ENCODE assay signal across 1 cellular context in the genomic region with DNA sequence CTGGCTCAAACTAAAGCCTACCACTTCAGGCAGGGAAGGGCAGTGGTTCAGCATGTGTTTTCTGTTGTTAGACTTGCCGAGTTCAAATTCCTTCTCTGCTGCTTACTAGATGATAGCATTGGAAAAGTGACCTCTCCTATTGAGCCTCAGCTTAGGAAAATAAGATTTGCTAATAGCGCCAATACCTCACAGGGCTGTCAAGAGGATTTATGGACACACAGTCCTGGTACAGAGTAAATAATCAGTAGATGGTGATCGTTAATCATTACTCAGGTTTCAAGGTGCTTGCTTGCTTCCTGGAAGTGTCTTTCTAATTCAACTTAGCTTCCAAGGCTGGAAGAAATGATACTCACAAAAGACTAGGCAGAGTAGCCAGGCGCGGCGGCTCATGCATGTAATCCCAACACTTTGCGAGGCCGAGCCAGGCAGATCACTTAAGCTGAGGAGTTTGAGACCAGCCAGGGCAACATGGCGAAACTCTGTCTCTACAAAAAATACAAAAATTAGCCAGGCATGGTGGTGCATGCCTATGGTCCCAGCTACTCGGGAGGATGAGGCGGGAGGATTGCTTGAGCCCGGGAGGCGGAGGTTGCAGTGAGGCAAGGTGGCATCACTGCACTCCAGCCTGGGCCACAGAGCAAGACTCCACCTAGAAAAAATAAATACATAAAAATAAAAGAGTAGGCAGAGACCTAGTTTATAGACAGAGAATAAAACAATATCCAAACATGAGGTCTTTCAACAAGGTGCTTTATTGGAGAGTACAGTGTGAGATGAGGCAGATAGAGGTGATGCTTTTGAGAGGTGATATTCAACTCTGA.
TF ChIP-seq lines count a peak whose summit lies in the region.

No MANE protein-coding gene starts in this region.

TF ChIP-seq in HepG2, 621 proteins besides CTCF, POLR2A, EP300 and RAD21 (continued from another document and continues in another):
- 0 out of 2 replicates have a peak, but pooled peaks have one; percentile 31 for TF ChIP-seq ZNF264 (CRISPR knock-in tag; IDR thresholded peaks at IDR 0.05)
- TF ChIP-seq IRF2 (CRISPR knock-in tag; IDR thresholded peaks at IDR 0.05): peak; percentile 34; the same call in 1 of the 2 replicates
- peak; percentile 69; the same call in 1 of the 2 replicates for TF ChIP-seq MIXL1 (CRISPR knock-in tag; IDR thresholded peaks at IDR 0.05)
- no peak for TF ChIP-seq MAFG (CRISPR knock-in tag; IDR thresholded peaks at IDR 0.05)
- no peak for TF ChIP-seq MBNL3 (CRISPR knock-in tag; conservative IDR thresholded peaks at IDR 0.05)
- peak; percentile 98 for TF ChIP-seq MEIS2 (CRISPR knock-in tag; IDR thresholded peaks at IDR 0.05)
- TF ChIP-seq ZMYM3 (CRISPR knock-in tag; IDR thresholded peaks at IDR 0.05): no peak; the same call in 1 of the 2 replicates
- TF ChIP-seq, protein P1, sequence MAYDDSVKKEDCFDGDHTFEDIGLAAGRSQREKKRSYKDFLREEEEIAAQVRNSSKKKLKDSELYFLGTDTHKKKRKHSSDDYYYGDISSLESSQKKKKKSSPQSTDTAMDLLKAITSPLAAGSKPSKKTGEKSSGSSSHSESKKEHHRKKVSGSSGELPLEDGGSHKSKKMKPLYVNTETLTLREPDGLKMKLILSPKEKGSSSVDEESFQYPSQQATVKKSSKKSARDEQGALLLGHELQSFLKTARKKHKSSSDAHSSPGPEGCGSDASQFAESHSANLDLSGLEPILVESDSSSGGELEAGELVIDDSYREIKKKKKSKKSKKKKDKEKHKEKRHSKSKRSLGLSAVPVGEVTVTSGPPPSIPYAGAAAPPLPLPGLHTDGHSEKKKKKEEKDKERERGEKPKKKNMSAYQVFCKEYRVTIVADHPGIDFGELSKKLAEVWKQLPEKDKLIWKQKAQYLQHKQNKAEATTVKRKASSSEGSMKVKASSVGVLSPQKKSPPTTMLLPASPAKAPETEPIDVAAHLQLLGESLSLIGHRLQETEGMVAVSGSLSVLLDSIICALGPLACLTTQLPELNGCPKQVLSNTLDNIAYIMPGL (CRISPR knock-in tag; IDR thresholded peaks at IDR 0.05; ENCODE audit: borderline replicate concordance in 1 of 2, low read depth in 1 of 2): peak in 1 of 2 experiments; percentile 41; a peak in 1 of 4 replicates
- 0 out of 2 replicates have a peak, but pooled peaks have one; percentile 41 for TF ChIP-seq TP53 (CRISPR knock-in tag; conservative IDR thresholded peaks at IDR 0.05)
- no peak for TF ChIP-seq EHMT2 (IDR thresholded peaks at IDR 0.05; ENCODE audit: borderline replicate concordance, low read depth, low read length)
- TF ChIP-seq ZNF441 (CRISPR knock-in tag; IDR thresholded peaks at IDR 0.05; ENCODE audit: borderline replicate concordance): 0 out of 2 replicates have a peak, but pooled peaks have one; percentile 8
- no peak for TF ChIP-seq ZNF775 (CRISPR knock-in tag; IDR thresholded peaks at IDR 0.05; ENCODE audit: borderline replicate concordance)
- no peak for TF ChIP-seq ZNF160 (CRISPR knock-in tag; IDR thresholded peaks at IDR 0.05)
- TF ChIP-seq, protein P2, sequence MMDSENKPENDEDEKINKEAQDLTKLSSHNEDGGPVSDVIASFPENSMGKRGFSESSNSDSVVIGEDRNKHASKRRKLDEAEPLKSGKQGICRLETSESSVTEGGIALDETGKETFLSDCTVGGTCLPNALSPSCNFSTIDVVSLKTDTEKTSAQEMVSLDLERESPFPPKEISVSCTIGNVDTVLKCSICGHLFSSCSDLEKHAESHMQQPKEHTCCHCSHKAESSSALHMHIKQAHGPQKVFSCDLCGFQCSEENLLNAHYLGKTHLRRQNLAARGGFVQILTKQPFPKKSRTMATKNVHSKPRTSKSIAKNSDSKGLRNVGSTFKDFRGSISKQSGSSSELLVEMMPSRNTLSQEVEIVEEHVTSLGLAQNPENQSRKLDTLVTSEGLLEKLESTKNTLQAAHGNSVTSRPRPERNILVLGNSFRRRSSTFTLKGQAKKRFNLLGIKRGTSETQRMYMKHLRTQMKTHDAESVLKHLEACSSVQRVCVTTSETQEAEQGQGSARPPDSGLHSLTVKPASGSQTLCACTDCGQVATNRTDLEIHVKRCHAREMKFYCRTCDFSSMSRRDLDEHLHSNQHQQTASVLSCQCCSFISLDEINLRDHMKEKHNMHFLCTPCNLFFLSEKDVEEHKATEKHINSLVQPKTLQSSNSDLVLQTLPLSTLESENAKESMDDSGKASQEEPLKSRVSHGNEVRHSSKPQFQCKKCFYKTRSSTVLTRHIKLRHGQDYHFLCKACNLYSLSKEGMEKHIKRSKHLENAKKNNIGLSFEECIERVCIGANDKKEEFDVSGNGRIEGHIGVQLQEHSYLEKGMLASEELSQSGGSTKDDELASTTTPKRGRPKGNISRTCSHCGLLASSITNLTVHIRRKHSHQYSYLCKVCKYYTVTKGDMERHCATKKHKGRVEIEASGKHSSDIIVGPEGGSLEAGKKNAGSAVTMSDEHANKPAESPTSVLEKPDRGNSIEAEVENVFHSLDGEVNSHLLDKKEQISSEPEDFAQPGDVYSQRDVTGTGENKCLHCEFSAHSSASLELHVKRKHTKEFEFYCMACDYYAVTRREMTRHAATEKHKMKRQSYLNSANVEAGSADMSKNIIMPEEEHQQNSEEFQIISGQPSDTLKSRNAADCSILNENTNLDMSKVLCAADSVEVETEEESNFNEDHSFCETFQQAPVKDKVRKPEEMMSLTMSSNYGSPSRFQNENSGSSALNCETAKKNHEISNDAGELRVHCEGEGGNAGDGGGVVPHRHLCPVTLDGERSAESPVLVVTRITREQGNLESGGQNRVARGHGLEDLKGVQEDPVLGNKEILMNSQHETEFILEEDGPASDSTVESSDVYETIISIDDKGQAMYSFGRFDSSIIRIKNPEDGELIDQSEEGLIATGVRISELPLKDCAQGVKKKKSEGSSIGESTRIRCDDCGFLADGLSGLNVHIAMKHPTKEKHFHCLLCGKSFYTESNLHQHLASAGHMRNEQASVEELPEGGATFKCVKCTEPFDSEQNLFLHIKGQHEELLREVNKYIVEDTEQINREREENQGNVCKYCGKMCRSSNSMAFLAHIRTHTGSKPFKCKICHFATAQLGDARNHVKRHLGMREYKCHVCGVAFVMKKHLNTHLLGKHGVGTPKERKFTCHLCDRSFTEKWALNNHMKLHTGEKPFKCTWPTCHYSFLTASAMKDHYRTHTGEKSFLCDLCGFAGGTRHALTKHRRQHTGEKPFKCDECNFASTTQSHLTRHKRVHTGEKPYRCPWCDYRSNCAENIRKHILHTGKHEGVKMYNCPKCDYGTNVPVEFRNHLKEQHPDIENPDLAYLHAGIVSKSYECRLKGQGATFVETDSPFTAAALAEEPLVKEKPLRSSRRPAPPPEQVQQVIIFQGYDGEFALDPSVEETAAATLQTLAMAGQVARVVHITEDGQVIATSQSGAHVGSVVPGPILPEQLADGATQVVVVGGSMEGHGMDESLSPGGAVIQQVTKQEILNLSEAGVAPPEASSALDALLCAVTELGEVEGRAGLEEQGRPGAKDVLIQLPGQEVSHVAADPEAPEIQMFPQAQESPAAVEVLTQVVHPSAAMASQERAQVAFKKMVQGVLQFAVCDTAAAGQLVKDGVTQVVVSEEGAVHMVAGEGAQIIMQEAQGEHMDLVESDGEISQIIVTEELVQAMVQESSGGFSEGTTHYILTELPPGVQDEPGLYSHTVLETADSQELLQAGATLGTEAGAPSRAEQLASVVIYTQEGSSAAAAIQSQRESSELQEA (CRISPR knock-in tag; IDR thresholded peaks at IDR 0.05; ENCODE audit: not compliant biosample characterization): no peak
- TF ChIP-seq HHEX (CRISPR knock-in tag; IDR thresholded peaks at IDR 0.05): no peak
- no peak for TF ChIP-seq ZBTB3 (CRISPR knock-in tag; IDR thresholded peaks at IDR 0.05; ENCODE audit: borderline replicate concordance, low read depth)
- TF ChIP-seq MTF1 (CRISPR knock-in tag; IDR thresholded peaks at IDR 0.05): no peak
- TF ChIP-seq ZNF7 (CRISPR knock-in tag; IDR thresholded peaks at IDR 0.05): no peak
- no peak for TF ChIP-seq ZFP36L2 (CRISPR knock-in tag; IDR thresholded peaks at IDR 0.05)
- TF ChIP-seq, protein P3, sequence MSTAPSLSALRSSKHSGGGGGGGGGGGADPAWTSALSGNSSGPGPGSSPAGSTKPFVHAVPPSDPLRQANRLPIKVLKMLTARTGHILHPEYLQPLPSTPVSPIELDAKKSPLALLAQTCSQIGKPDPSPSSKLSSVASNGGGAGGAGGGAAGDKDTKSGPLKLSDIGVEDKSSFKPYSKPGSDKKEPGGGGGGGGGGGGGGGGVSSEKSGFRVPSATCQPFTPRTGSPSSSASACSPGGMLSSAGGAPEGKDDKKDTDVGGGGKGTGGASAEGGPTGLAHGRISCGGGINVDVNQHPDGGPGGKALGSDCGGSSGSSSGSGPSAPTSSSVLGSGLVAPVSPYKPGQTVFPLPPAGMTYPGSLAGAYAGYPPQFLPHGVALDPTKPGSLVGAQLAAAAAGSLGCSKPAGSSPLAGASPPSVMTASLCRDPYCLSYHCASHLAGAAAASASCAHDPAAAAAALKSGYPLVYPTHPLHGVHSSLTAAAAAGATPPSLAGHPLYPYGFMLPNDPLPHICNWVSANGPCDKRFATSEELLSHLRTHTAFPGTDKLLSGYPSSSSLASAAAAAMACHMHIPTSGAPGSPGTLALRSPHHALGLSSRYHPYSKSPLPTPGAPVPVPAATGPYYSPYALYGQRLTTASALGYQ (CRISPR knock-in tag; IDR thresholded peaks at IDR 0.05): peak; percentile 70
- no peak for TF ChIP-seq MZF1 (CRISPR knock-in tag; IDR thresholded peaks at IDR 0.05; ENCODE audit: borderline replicate concordance)
- peak; percentile 61; the same call in 1 of the 2 replicates for TF ChIP-seq ZNF564 (CRISPR knock-in tag; IDR thresholded peaks at IDR 0.05)
- TF ChIP-seq, protein P4, sequence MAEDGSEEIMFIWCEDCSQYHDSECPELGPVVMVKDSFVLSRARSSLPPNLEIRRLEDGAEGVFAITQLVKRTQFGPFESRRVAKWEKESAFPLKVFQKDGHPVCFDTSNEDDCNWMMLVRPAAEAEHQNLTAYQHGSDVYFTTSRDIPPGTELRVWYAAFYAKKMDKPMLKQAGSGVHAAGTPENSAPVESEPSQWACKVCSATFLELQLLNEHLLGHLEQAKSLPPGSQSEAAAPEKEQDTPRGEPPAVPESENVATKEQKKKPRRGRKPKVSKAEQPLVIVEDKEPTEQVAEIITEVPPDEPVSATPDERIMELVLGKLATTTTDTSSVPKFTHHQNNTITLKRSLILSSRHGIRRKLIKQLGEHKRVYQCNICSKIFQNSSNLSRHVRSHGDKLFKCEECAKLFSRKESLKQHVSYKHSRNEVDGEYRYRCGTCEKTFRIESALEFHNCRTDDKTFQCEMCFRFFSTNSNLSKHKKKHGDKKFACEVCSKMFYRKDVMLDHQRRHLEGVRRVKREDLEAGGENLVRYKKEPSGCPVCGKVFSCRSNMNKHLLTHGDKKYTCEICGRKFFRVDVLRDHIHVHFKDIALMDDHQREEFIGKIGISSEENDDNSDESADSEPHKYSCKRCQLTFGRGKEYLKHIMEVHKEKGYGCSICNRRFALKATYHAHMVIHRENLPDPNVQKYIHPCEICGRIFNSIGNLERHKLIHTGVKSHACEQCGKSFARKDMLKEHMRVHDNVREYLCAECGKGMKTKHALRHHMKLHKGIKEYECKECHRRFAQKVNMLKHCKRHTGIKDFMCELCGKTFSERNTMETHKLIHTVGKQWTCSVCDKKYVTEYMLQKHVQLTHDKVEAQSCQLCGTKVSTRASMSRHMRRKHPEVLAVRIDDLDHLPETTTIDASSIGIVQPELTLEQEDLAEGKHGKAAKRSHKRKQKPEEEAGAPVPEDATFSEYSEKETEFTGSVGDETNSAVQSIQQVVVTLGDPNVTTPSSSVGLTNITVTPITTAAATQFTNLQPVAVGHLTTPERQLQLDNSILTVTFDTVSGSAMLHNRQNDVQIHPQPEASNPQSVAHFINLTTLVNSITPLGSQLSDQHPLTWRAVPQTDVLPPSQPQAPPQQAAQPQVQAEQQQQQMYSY (CRISPR knock-in tag; IDR thresholded peaks at IDR 0.05): no peak
- TF ChIP-seq PHF21A (CRISPR knock-in tag; IDR thresholded peaks at IDR 0.05): peak; percentile 82; the same call in 1 of the 2 replicates
- TF ChIP-seq, protein P5, sequence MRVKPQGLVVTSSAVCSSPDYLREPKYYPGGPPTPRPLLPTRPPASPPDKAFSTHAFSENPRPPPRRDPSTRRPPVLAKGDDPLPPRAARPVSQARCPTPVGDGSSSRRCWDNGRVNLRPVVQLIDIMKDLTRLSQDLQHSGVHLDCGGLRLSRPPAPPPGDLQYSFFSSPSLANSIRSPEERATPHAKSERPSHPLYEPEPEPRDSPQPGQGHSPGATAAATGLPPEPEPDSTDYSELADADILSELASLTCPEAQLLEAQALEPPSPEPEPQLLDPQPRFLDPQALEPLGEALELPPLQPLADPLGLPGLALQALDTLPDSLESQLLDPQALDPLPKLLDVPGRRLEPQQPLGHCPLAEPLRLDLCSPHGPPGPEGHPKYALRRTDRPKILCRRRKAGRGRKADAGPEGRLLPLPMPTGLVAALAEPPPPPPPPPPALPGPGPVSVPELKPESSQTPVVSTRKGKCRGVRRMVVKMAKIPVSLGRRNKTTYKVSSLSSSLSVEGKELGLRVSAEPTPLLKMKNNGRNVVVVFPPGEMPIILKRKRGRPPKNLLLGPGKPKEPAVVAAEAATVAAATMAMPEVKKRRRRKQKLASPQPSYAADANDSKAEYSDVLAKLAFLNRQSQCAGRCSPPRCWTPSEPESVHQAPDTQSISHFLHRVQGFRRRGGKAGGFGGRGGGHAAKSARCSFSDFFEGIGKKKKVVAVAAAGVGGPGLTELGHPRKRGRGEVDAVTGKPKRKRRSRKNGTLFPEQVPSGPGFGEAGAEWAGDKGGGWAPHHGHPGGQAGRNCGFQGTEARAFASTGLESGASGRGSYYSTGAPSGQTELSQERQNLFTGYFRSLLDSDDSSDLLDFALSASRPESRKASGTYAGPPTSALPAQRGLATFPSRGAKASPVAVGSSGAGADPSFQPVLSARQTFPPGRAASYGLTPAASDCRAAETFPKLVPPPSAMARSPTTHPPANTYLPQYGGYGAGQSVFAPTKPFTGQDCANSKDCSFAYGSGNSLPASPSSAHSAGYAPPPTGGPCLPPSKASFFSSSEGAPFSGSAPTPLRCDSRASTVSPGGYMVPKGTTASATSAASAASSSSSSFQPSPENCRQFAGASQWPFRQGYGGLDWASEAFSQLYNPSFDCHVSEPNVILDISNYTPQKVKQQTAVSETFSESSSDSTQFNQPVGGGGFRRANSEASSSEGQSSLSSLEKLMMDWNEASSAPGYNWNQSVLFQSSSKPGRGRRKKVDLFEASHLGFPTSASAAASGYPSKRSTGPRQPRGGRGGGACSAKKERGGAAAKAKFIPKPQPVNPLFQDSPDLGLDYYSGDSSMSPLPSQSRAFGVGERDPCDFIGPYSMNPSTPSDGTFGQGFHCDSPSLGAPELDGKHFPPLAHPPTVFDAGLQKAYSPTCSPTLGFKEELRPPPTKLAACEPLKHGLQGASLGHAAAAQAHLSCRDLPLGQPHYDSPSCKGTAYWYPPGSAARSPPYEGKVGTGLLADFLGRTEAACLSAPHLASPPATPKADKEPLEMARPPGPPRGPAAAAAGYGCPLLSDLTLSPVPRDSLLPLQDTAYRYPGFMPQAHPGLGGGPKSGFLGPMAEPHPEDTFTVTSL (CRISPR knock-in tag; IDR thresholded peaks at IDR 0.05; ENCODE audit: borderline replicate concordance): peak; percentile 63; the same call in 1 of the 2 replicates
- TF ChIP-seq CEBPB (IDR thresholded peaks at IDR 0.05; ENCODE audit: borderline replicate concordance, low read depth, low read length): 0 out of 2 replicates have a peak, but pooled peaks have one; percentile 9
- TF ChIP-seq ELF3 (CRISPR knock-in tag; IDR thresholded peaks at IDR 0.05): peak; percentile 83; the same call in 1 of the 2 replicates
- TF ChIP-seq ZNF547 (CRISPR knock-in tag; IDR thresholded peaks at IDR 0.05): no peak
